8 cellular contexts compared by ENCODE assay signal in the genomic region with DNA sequence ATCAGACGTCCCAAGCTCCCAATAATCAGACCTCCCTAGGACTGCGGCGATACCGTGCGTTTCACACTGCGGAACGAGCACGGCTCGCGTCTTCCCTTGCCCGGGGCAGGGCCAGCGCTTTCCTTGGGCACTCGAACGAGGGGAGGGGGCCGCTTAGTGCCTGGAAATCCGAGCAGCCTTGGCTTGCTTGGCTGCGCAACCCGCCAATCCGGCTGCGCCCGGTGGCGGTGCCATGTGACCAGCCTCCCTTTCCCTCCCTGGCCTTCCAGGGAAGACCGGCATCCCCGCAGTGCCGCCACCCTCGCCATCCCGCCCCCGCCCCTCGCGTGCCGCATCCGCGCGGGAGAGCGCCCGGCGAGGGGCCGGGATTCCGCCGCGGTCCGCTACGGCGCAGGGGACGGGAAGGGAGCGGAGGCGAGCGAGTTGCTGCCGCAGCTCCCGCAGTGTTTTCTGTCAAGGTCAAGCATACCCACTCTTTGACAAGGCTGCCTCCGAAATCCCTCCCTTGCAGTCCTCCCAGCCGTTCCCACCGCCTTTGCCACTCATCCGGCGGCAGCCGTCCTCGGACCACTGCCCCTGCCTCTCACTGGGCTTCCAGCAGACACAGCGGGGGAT. TPM values are rescaled to one million over a fixed set of nuclear protein-coding genes. Genes with fewer than 3 reads are reported as not detected.
A peak's percentile ranks its signal among the peaks of the same experiment; 100 is the strongest.
DNase-seq lines count a peak whose midpoint lies in the region; ATAC-seq and TF ChIP-seq lines count a peak whose summit lies in the region.

No MANE protein-coding gene starts in this region.

- WGBS in urinary bladder = 1% methylated on average over 58 of the region's 58 CpGs

- H3K36me3 ChIP-seq in HUES6 (ENCODE audit: control insufficient read depth, insufficient read depth, low read length) = no peaks in the 10 kb centered on the region
- no peaks in the 10 kb centered on the region for H3K36me3 ChIP-seq in mucosa of stomach (ENCODE audit: control insufficient read depth, insufficient read depth, low read length)
- no peaks in the 10 kb centered on the region for H3K36me3 ChIP-seq in urinary bladder (ENCODE audit: insufficient read depth)

- ATAC-seq in SK-N-SH treated with all-trans-retinoic acid at 6 μM for 48 hours (peak; percentile 91), HG02938 (IDR thresholded peaks at IDR 0.05; ENCODE audit: unreplicated experiment) (no peak)

- DNase-seq in Ammon's horn (ENCODE audit: low spot score) = peak; percentile 82
- DNase-seq in fibroblast of gingiva (ENCODE audit: low read depth) = peak; percentile 37
- no peak for DNase-seq in SW 1271 (lab: John Stamatoyannopoulos, UW)

- H3K9ac ChIP-seq in HUES6 (ENCODE audit: low read length) (peak overlapping the region; percentile 8), mucosa of stomach (ENCODE audit: low read length) (peak overlapping the region; percentile 58)

- H3K27ac ChIP-seq in HUES6 (ENCODE audit: low read depth, low read length) (no peak overlapping the region), urinary bladder (ENCODE audit: low read depth) (no peak overlapping the region)

- H3K4me3 ChIP-seq in HUES6 (ENCODE audit: low read depth, low read length) (peak overlapping the region; percentile 62), mucosa of stomach (ENCODE audit: low read length) (peak overlapping the region; percentile 2), urinary bladder (ENCODE audit: low read depth, low read length) (peak overlapping the region; percentile 34)

- H3K9me3 ChIP-seq in HUES6 (ENCODE audit: control insufficient read depth, insufficient read depth, low read depth, low read length) = peaks cover 6% of the 10 kb centered on the region; the same call in 1 of the 2 replicates
- H3K9me3 ChIP-seq in mucosa of stomach (ENCODE audit: control insufficient read depth, low read length) = no peaks in the 10 kb centered on the region

- H3K4me1 ChIP-seq in HUES6 (ENCODE audit: control insufficient read depth, insufficient read depth, low read length) (no peaks in the 10 kb centered on the region), mucosa of stomach (ENCODE audit: control insufficient read depth, insufficient read depth, low read length) (peaks cover 8% of the 10 kb centered on the region), urinary bladder (ENCODE audit: insufficient read depth) (no peaks in the 10 kb centered on the region)

- H3K27me3 ChIP-seq in HUES6 (ENCODE audit: control insufficient read depth, insufficient read depth, low read length) (peaks cover 41% of the 10 kb centered on the region), mucosa of stomach (ENCODE audit: control insufficient read depth, insufficient read depth, low read length) (peaks cover 14% of the 10 kb centered on the region)

TF ChIP-seq in SK-N-SH treated with all-trans-retinoic acid at 6 μM for 48 hours, 23 proteins besides CTCF, POLR2A, EP300 and RAD21:
- TF ChIP-seq, protein P1, sequence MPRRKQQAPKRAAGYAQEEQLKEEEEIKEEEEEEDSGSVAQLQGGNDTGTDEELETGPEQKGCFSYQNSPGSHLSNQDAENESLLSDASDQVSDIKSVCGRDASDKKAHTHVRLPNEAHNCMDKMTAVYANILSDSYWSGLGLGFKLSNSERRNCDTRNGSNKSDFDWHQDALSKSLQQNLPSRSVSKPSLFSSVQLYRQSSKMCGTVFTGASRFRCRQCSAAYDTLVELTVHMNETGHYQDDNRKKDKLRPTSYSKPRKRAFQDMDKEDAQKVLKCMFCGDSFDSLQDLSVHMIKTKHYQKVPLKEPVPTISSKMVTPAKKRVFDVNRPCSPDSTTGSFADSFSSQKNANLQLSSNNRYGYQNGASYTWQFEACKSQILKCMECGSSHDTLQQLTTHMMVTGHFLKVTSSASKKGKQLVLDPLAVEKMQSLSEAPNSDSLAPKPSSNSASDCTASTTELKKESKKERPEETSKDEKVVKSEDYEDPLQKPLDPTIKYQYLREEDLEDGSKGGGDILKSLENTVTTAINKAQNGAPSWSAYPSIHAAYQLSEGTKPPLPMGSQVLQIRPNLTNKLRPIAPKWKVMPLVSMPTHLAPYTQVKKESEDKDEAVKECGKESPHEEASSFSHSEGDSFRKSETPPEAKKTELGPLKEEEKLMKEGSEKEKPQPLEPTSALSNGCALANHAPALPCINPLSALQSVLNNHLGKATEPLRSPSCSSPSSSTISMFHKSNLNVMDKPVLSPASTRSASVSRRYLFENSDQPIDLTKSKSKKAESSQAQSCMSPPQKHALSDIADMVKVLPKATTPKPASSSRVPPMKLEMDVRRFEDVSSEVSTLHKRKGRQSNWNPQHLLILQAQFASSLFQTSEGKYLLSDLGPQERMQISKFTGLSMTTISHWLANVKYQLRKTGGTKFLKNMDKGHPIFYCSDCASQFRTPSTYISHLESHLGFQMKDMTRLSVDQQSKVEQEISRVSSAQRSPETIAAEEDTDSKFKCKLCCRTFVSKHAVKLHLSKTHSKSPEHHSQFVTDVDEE (CRISPR knock-in tag; IDR thresholded peaks at IDR 0.05) = peak; percentile 36; the same call in 1 of the 2 replicates
- no peak for TF ChIP-seq GLIS3 (CRISPR knock-in tag; IDR thresholded peaks at IDR 0.05)

RNA-seq across cellular contexts. Expression of a gene that starts 8.3 kb away (rescaled TPM):
- total RNA-seq in urinary bladder = 8.7 TPM
- polyA plus RNA-seq in urinary bladder = 15.0 TPM

Comparison
In these comparisons a context has a peak if more than half of its experiments do, and no peak if none do; other contexts are left out.
1. DNase-seq: peak in Ammon's horn (single experiment) and fibroblast of gingiva (single experiment); none in SW 1271 (0 of 2).
2. H3K4me3 ChIP-seq: peak in every context shown above with its lines; median percentile 62 in HUES6; 34 in urinary bladder; 2 in mucosa of stomach.